16 cellular contexts compared by ENCODE assay signal in genomic region chr2:229388746-229389145, GRCh38.
"Had no signal": no experiment of that assay in that cellular context is flagged by ENCODE, and none has a peak within 500 bp of the region (broad histone marks: within the 10 kb centered on the region; RNA-seq: fewer than 3 reads in every experiment).

No MANE protein-coding gene starts in this region.

- H3K4me3 ChIP-seq: coronary artery, mucosa of descending colon, testis, transverse colon had no signal

- H3K9me3 ChIP-seq: neutrophil, testis had no signal

- H3K27me3 ChIP-seq: neutrophil, testis, transverse colon had no signal

- ATAC-seq: left colon; mucosa of descending colon; naive thymus-derived CD8-positive, alpha-beta T cell; stimulated activated memory B cell treated with anti-CD40 and anti-IgM and Interleukin-4, amounts not matched to agents 10 μg/mL and 1 μg/mL and 100 μg/mL, for 72 hours had no signal

- H3K27ac ChIP-seq: neutrophil had no signal

- H3K36me3 ChIP-seq: neutrophil, transverse colon had no signal

- DNase-seq: central memory CD4-positive, alpha-beta T cell; effector CD4-positive, alpha-beta T cell; endodermal cell; hippocampal formation; left colon; mucosa of descending colon; naive thymus-derived CD8-positive, alpha-beta T cell; right cardiac atrium; stimulated activated CD4-positive, alpha-beta T cell treated with anti-CD3 and anti-CD28 coated beads, Interleukin-15, amount 100 ng/mL, for 24 hours; stimulated activated CD4-positive, alpha-beta T cell treated with anti-CD3 and anti-CD28 coated beads, Interleukin-1b, Interleukin-23, amount 100 ng/mL, for 48 hours; stimulated activated CD4-positive, alpha-beta T cell treated with anti-CD3 and anti-CD28 coated beads, Interleukin-4, amount 100 ng/mL, for 24 hours; testis; transverse colon had no signal

- H3K4me1 ChIP-seq: transverse colon had no signal
